27 cellular contexts compared by ENCODE assay signal in genomic region chr2:232492963-232493700, GRCh38. TPM values are rescaled to one million over a fixed set of nuclear protein-coding genes. Genes with fewer than 3 reads are reported as not detected.
DNase-seq lines count a peak whose midpoint lies in the region; ATAC-seq, FAIRE-seq and TF ChIP-seq lines count a peak whose summit lies in the region.
"Had no signal": no experiment of that assay in that cellular context is flagged by ENCODE, and none has a peak within 500 bp of the region (broad histone marks: within the 10 kb centered on the region; RNA-seq: fewer than 3 reads in every experiment).

No MANE protein-coding gene starts in this region.

- no peak for FAIRE-seq in H1 (lab: Jason Lieb, UNC)
- FAIRE-seq: A549, GM12878, RCC 7860 had no signal

- CTCF ChIA-PET in H1 (lab: Charles Lee; ENCODE audit: partially characterized antibody), result interaction anchor here (0.8 to 2.3 kb wide), 11 partner anchors 8 to 125 kb away, joined by 3 to 7 read pairs (median 3); no protein-coding TSS in a partner anchor
- CTCF ChIA-PET in A673 (lab: Charles Lee), result interaction anchor here (0.6 kb wide), 1 partner anchor 1320 kb away, joined by 3 read pairs; no protein-coding TSS in a partner anchor

- no peak overlapping the region for H3K4ac ChIP-seq in H1 (replicated peaks; ENCODE audit: insufficient read length, low read depth, low read length)
- H3K4ac ChIP-seq in neuronal stem cell (ENCODE audit: low read length), result no peak overlapping the region

- no peak overlapping the region; the same call in 1 of the 2 replicates for H4K8ac ChIP-seq in H1 (ENCODE audit: extremely low read depth, insufficient read depth, low read length)
- no peak overlapping the region for H4K8ac ChIP-seq in neuronal stem cell (ENCODE audit: low read depth, low read length)

- H3K4me1 ChIP-seq in right atrium auricular region (no peaks in the 10 kb centered on the region), H1 (replicated peaks in 1 of 4; ENCODE audit: control insufficient read depth in 3 of 4, insufficient read depth in 4 of 4, low read length in 3 of 4) (peaks cover 0 to 31% (median 16%) of the 10 kb centered on the region in 4 experiments; a peak in 6 of 7 replicates), neuronal stem cell (ENCODE audit: control insufficient read depth in 2 of 2, insufficient read depth in 1 of 2, low read depth in 1 of 2, low read length in 2 of 2) (peaks cover 9 to 27% of the 10 kb centered on the region in 2 donors), suprapubic skin (no peaks in the 10 kb centered on the region), A673 (ENCODE audit: insufficient read depth, low read length, poor library complexity, severe bottlenecking) (no peaks in the 10 kb centered on the region)
- H3K4me1 ChIP-seq: A549, Caco-2, SJSA1 had no signal

- H4K91ac ChIP-seq in H1 (replicated peaks; ENCODE audit: insufficient read length, low read length), result no peak overlapping the region
- H4K91ac ChIP-seq in neuronal stem cell (ENCODE audit: low read depth, low read length, poor library complexity), result no peak overlapping the region

- no peak overlapping the region for H3K18ac ChIP-seq in H1 (ENCODE audit: extremely low read depth, low read length)
- H3K18ac ChIP-seq in neuronal stem cell (ENCODE audit: low read length), result peak overlapping the region; percentile 61

- BruUV-seq in A673 (replicated peaks; lab: Mats Ljungman, UMichigan), result no TSS peak

- no peak overlapping the region for H2BK20ac ChIP-seq in H1 (ENCODE audit: low read length)

- TF ChIP-seq EP300 in H1 (IDR thresholded peaks at IDR 0.05; ENCODE audit: borderline replicate concordance in 1 of 2, low read depth in 2 of 2, low read length in 2 of 2) (no peak), suprapubic skin (IDR thresholded peaks at IDR 0.05) (no peak)

- H3K9me3 ChIP-seq in right atrium auricular region (no peaks in the 10 kb centered on the region), H1 (ENCODE audit: insufficient read depth in 2 of 2, low read depth in 1 of 2, low read length in 1 of 2) (no peaks in the 10 kb centered on the region), neuronal stem cell (replicated peaks in 1 of 2; ENCODE audit: control insufficient read depth in 2 of 2, insufficient read depth in 1 of 2, low read depth in 1 of 2, low read length in 2 of 2) (no peaks in the 10 kb centered on the region), suprapubic skin (no peaks in the 10 kb centered on the region), A673 (ENCODE audit: low read depth, low read length, poor library complexity, severe bottlenecking) (no peaks in the 10 kb centered on the region)
- H3K9me3 ChIP-seq: A549, Caco-2, MG63, SJSA1 had no signal

- H4K5ac ChIP-seq in H1 (ENCODE audit: insufficient read length, low read depth, low read length), result no peak overlapping the region

- WGBS in H1 (ENCODE audit: extremely low coverage in 1 of 2, insufficient coverage in 1 of 2, insufficient read length in 1 of 2, insufficient replicate concordance in 2 of 2, low coverage in 1 of 2, low lambda C conversion rate in 2 of 2, missing lambda C conversion rate in 1 of 2), 2 experiments, result 87% methylated on average over 23 of the region's 24 CpGs; no CpG with 5 or more reads in 1 of the 2 experiments
- no CpG with 5 or more reads among the region's 24 CpGs for WGBS in neuronal stem cell (ENCODE audit: extremely low coverage in 2 of 2, insufficient read length in 2 of 2, insufficient replicate concordance in 1 of 2), 2 donors
- WGBS in suprapubic skin, result 95% methylated on average over 13 of the region's 24 CpGs

- H2BK15ac ChIP-seq in H1 (ENCODE audit: low read length), result peak overlapping the region; percentile 55; the same call in 1 of the 2 replicates
- peak overlapping the region; percentile 2 for H2BK15ac ChIP-seq in neuronal stem cell (ENCODE audit: low read length)

- H3K27ac ChIP-seq in right atrium auricular region, result no peak overlapping the region
- no peak overlapping the region for H3K27ac ChIP-seq in H1 (ENCODE audit: low read depth, low read length)
- H3K27ac ChIP-seq in neuronal stem cell (replicated peaks; ENCODE audit: low read length), result no peak overlapping the region
- no peak overlapping the region for H3K27ac ChIP-seq in suprapubic skin
- no peak overlapping the region for H3K27ac ChIP-seq in A673 (ENCODE audit: low read depth, low read length, poor library complexity, severe bottlenecking)
- H3K27ac ChIP-seq: A549, C4-2B, SJSA1 had no signal

- intact Hi-C loops in left cardiac atrium (cut with DNase I) (no loop called here), A673 (cut with micrococcal nuclease; ENCODE audit: unreplicated experiment) (no loop called here)

- TF ChIP-seq CTCF in right atrium auricular region (IDR thresholded peaks at IDR 0.05) (no peak), H1 (IDR thresholded peaks at IDR 0.05; ENCODE audit: control extremely low read depth in 1 of 3, insufficient read depth in 1 of 3, low read depth in 1 of 3, low read length in 3 of 3) (no peak), suprapubic skin (IDR thresholded peaks at IDR 0.05) (no peak), A673 (conservative IDR thresholded peaks at IDR 0.05; ENCODE audit: low read depth, low read length) (no peak)

- no peak for TF ChIP-seq POLR2A in H1 (IDR thresholded peaks at IDR 0.05; ENCODE audit: control extremely low read depth in 1 of 2, low read depth in 2 of 2, low read length in 2 of 2)
- no peak for TF ChIP-seq POLR2A in suprapubic skin (IDR thresholded peaks at IDR 0.05)

- H4K20me1 ChIP-seq in H1 (replicated peaks in 1 of 2; ENCODE audit: control insufficient read depth in 1 of 2, insufficient read depth in 2 of 2, low read length in 2 of 2), result peaks cover 0 to 1% of the 10 kb centered on the region in 2 experiments

- H3K79me2 ChIP-seq in H1 (ENCODE audit: control insufficient read depth in 1 of 2, insufficient read depth in 2 of 2, low read length in 2 of 2), result no peaks in the 10 kb centered on the region

- H3K4me2 ChIP-seq in H1 (ENCODE audit: insufficient read depth in 1 of 2, low read depth in 2 of 2, low read length in 2 of 2) (no peak overlapping the region), neuronal stem cell (ENCODE audit: insufficient read depth, low read length, poor library complexity, severe bottlenecking) (no peak overlapping the region)
- H3K4me2 ChIP-seq: A549, GM23338 had no signal

- POLR2A ChIA-PET in H1 (lab: Charles Lee; ENCODE audit: partially characterized antibody), result no interaction called here
- POLR2A ChIA-PET in A673 (lab: Charles Lee; ENCODE audit: low non-redundant PET), result no interaction called here

- no peak overlapping the region for H2BK12ac ChIP-seq in H1 (ENCODE audit: low read depth, low read length)
- peak overlapping the region; percentile 43 for H2BK12ac ChIP-seq in neuronal stem cell (ENCODE audit: low read length)

- H3K23ac ChIP-seq in H1 (ENCODE audit: insufficient read length), result no peak overlapping the region
- no peak overlapping the region for H3K23ac ChIP-seq in neuronal stem cell (ENCODE audit: low read depth, low read length, poor library complexity)

- H2AFZ ChIP-seq in H1 (ENCODE audit: low read length) (no peak overlapping the region), neuronal stem cell (ENCODE audit: low read length) (no peak overlapping the region)
- H2AFZ ChIP-seq: GM23338 had no signal

- H3K27me3 ChIP-seq in right atrium auricular region (no peaks in the 10 kb centered on the region), H1 (replicated peaks in 1 of 4; ENCODE audit: control insufficient read depth in 3 of 4, extremely low read depth in 1 of 4, insufficient read depth in 3 of 4, low read length in 3 of 4) (peaks cover 0 to 13% (median 9%) of the 10 kb centered on the region in 4 experiments; a peak in 5 of 7 replicates), neuronal stem cell (ENCODE audit: control insufficient read depth in 3 of 3, insufficient read depth in 3 of 3, low read depth in 1 of 3, low read length in 3 of 3) (peaks cover 0 to 86% (median 3%) of the 10 kb centered on the region in 3 experiments), suprapubic skin (peaks cover 32% of the 10 kb centered on the region), A673 (replicated peaks; ENCODE audit: insufficient read depth, low read depth, low read length, poor library complexity) (peaks cover 10% of the 10 kb centered on the region)
- H3K27me3 ChIP-seq: MG63 had no signal

- H3K14ac ChIP-seq in H1 (ENCODE audit: insufficient read length) (no peak overlapping the region), neuronal stem cell (ENCODE audit: low read length) (peak overlapping the region; percentile 86)

- no peak for ATAC-seq in left cardiac atrium
- ATAC-seq in HG03439 (IDR thresholded peaks at IDR 0.05; ENCODE audit: unreplicated experiment), result no peak
- ATAC-seq: A549; CD8-positive, alpha-beta T cell; GM12878; GM23338 had no signal

- H3K4me3 ChIP-seq in right atrium auricular region (no peak overlapping the region), H1 (ENCODE audit: extremely low read depth in 1 of 4, insufficient read depth in 2 of 4, low read depth in 3 of 4, low read length in 4 of 4) (no peak overlapping the region), neuronal stem cell (ENCODE audit: low read length in 2 of 2) (no peak overlapping the region), suprapubic skin (no peak overlapping the region), A673 (ENCODE audit: low read depth, low read length, poor library complexity, severe bottlenecking) (no peak overlapping the region)
- H3K4me3 ChIP-seq: A549, GM12878, GM23338, MG63, SJSA1 had no signal

- H3K56ac ChIP-seq in H1 (replicated peaks; ENCODE audit: insufficient read length, low read depth, low read length), result no peak overlapping the region

- H3K23me2 ChIP-seq in H1 (ENCODE audit: low read depth, low read length), result 0 out of 2 replicates have a peak, but pooled peaks cover 1% of the 10 kb centered on the region

- H2BK5ac ChIP-seq in H1 (ENCODE audit: low read depth, low read length) (peak overlapping the region; percentile 60; the same call in 1 of the 2 replicates), neuronal stem cell (ENCODE audit: low read length) (peak overlapping the region; percentile 15)

- H2BK120ac ChIP-seq in H1 (replicated peaks; ENCODE audit: low read depth, low read length) (no peak overlapping the region), neuronal stem cell (ENCODE audit: low read depth, low read length) (no peak overlapping the region)

- H3K9ac ChIP-seq in H1 (replicated peaks in 1 of 4; ENCODE audit: extremely low read depth in 1 of 4, low read depth in 3 of 4, low read length in 3 of 4) (no peak overlapping the region), neuronal stem cell (ENCODE audit: low read depth, low read length, poor library complexity) (no peak overlapping the region)

- DNase-seq in left cardiac atrium (peak; percentile 3), right atrium auricular region (ENCODE audit: low spot score) (no peak), H1 (ENCODE audit: low read depth in 1 of 2, low spot score in 2 of 2) (no peak), neuronal stem cell (ENCODE audit: low spot score) (no peak), suprapubic skin (ENCODE audit: low spot score in 2 of 2) (no peak), A673 (ENCODE audit: low spot score) (no peak)
- DNase-seq: Caco-2; CD8-positive, alpha-beta T cell; DMS 273 treated with DMSO at 0.1 percent for 48 hours; EL; GDM1; HCEC 1CT; KG1; MG63; NCI-H1105 treated with DMSO at 0.1 percent for 48 hours; NCI-H146; NCI-H1930; NCI-H2107; NCI-H524 treated with DMSO at 0.1 percent for 48 hours; NCI-H774 had no signal

- H2AK5ac ChIP-seq in H1 (ENCODE audit: low read depth, low read length), result no peak overlapping the region
- peak overlapping the region; percentile 59 for H2AK5ac ChIP-seq in neuronal stem cell (ENCODE audit: low read depth, low read length)

- H3K79me1 ChIP-seq in H1 (ENCODE audit: low read depth, low read length) (no peaks in the 10 kb centered on the region), neuronal stem cell (ENCODE audit: low read depth, low read length) (no peaks in the 10 kb centered on the region)

- H3K36me3 ChIP-seq in right atrium auricular region (no peaks in the 10 kb centered on the region), H1 (ENCODE audit: control insufficient read depth in 2 of 4, insufficient read depth in 4 of 4, low read length in 3 of 4) (no peaks in the 10 kb centered on the region), neuronal stem cell (replicated peaks in 1 of 2; ENCODE audit: control insufficient read depth in 2 of 2, insufficient read depth in 2 of 2, low read length in 2 of 2) (no peaks in the 10 kb centered on the region), suprapubic skin (no peaks in the 10 kb centered on the region), A673 (ENCODE audit: insufficient read depth, low read length, poor library complexity, severe bottlenecking) (no peaks in the 10 kb centered on the region)
- H3K36me3 ChIP-seq: MG63, SJSA1 had no signal

- TF ChIP-seq RAD21 in H1 (IDR thresholded peaks at IDR 0.05 in 1 of 2, conservative IDR thresholded peaks at IDR 0.05 in 1 of 2; ENCODE audit: low read depth in 2 of 2, low read length in 2 of 2), result no peak

RNA-seq across cellular contexts. Expression of gene ECEL1, which starts 5.5 kb away (rescaled TPM):
- total RNA-seq in left cardiac atrium, result under 1 TPM; 0.26 to 0.47 TPM
- total RNA-seq in right atrium auricular region, result not detected
- 6.5 and 7.7 TPM in 2 replicates for total RNA-seq in H1 (2021; fragmentation: NEBNext Ultra II Directional; extraction: Animal tissue kit (Norgen Biotek cat#: 25700))
- polyA plus RNA-seq in H1 (2011; rRNA removed), result 20.2 and 27.9 TPM in 2 replicates
- 18.1 TPM for polyA plus RNA-seq in H1 (2011; cell fraction: cytosol; rRNA removed)
- polyA plus RNA-seq in H1 (2011; cell fraction: nucleus; rRNA removed), result 86.7 TPM
- 5.2 to 12.4 TPM (median 10.2 TPM) in 4 replicates for polyA plus RNA-seq in H1 (2012, experiment 1 of 2)
- 9.9 TPM for polyA plus RNA-seq in H1 (2012, experiment 2 of 2)
- 8.7 TPM for polyA plus RNA-seq in H1 (2013, experiment 1 of 2)
- polyA plus RNA-seq in H1 (2013, experiment 2 of 2), result 7.6 TPM
- 7.0 and 9.2 TPM in 2 replicates for polyA minus RNA-seq in H1 (2011; rRNA and poly(A)+ RNA removed)
- polyA minus RNA-seq in H1 (2011; cell fraction: cytosol; rRNA and poly(A)+ RNA removed), result 7.3 TPM
- 11.7 TPM for polyA minus RNA-seq in H1 (2011; cell fraction: nucleus; rRNA and poly(A)+ RNA removed)
- polyA plus RNA-seq in neuronal stem cell (2013, experiment 1 of 2), result 8.2 TPM
- 7.9 TPM for polyA plus RNA-seq in neuronal stem cell (2013, experiment 2 of 2)
- under 1 TPM in 2 of 4 donors, not detected in 2; 0.68 to 0.83 TPM for total RNA-seq in suprapubic skin
- 0.19 and 0.52 TPM in 2 replicates for total RNA-seq in A673 (2021)
- total RNA-seq: CD8-positive, alpha-beta T cell; GM12878; SJSA1 had no signal
- polyA plus RNA-seq: GM12878 had no signal

RNA-seq across cellular contexts. Expression of gene PRSS56, which starts 27.1 kb away (rescaled TPM):
- total RNA-seq in left cardiac atrium (under 1 TPM in 1 of 2 donors, not detected in 1; 0.16 TPM), right atrium auricular region (under 1 TPM in 1 of 2 donors, not detected in 1; 0.20 TPM), suprapubic skin (not detected), A673 (2021) (not detected in 2 replicates)
- total RNA-seq in H1 (2021; fragmentation: NEBNext Ultra II Directional; extraction: Animal tissue kit (Norgen Biotek cat#: 25700)), result not detected in 2 replicates
- 0.03 and 0.11 TPM in 2 replicates for polyA plus RNA-seq in H1 (2011; rRNA removed)
- polyA plus RNA-seq in H1 (2011; cell fraction: cytosol; rRNA removed), result 0.09 TPM
- 0.14 TPM for polyA plus RNA-seq in H1 (2011; cell fraction: nucleus; rRNA removed)
- 0.17 TPM in 1 of 4 replicates, not detected in the others for polyA plus RNA-seq in H1 (2012, experiment 1 of 2)
- not detected for polyA plus RNA-seq in H1 (2012, experiment 2 of 2)
- not detected for polyA plus RNA-seq in H1 (2013, experiment 1 of 2)
- not detected for polyA plus RNA-seq in H1 (2013, experiment 2 of 2)
- polyA minus RNA-seq in H1 (2011; rRNA and poly(A)+ RNA removed), result not detected in 2 replicates
- polyA minus RNA-seq in H1 (2011; cell fraction: cytosol; rRNA and poly(A)+ RNA removed), result not detected
- polyA minus RNA-seq in H1 (2011; cell fraction: nucleus; rRNA and poly(A)+ RNA removed), result not detected
- not detected for polyA plus RNA-seq in neuronal stem cell (2013, experiment 1 of 2)
- polyA plus RNA-seq in neuronal stem cell (2013, experiment 2 of 2), result not detected
- total RNA-seq: Caco-2; CD8-positive, alpha-beta T cell; GM12878; SJSA1 had no signal
- polyA plus RNA-seq: A549, GM12878 had no signal

RNA-seq across cellular contexts. Expression of gene CHRND, which starts 32.8 kb away (rescaled TPM):
- under 1 TPM in 1 of 2 donors, not detected in 1; 0.35 TPM for total RNA-seq in left cardiac atrium
- under 1 TPM in 1 of 2 donors, not detected in 1; 0.19 TPM for total RNA-seq in right atrium auricular region
- not detected in 2 replicates for total RNA-seq in H1 (2021; fragmentation: NEBNext Ultra II Directional; extraction: Animal tissue kit (Norgen Biotek cat#: 25700))
- polyA plus RNA-seq in H1 (2011; rRNA removed), result 0.11 and 0.24 TPM in 2 replicates
- polyA plus RNA-seq in H1 (2011; cell fraction: cytosol; rRNA removed), result 0.21 TPM
- polyA plus RNA-seq in H1 (2011; cell fraction: nucleus; rRNA removed), result 0.40 TPM
- polyA plus RNA-seq in H1 (2012, experiment 1 of 2), result 0.09 to 0.27 TPM (median 0.13 TPM) in 3 of 4 replicates, not detected in the other
- 0.35 TPM for polyA plus RNA-seq in H1 (2012, experiment 2 of 2)
- 0.12 TPM for polyA plus RNA-seq in H1 (2013, experiment 1 of 2)
- 0.11 TPM for polyA plus RNA-seq in H1 (2013, experiment 2 of 2)
- polyA minus RNA-seq in H1 (2011; rRNA and poly(A)+ RNA removed), result 0.06 TPM in 1 of 2 replicates, not detected in the other
- polyA minus RNA-seq in H1 (2011; cell fraction: cytosol; rRNA and poly(A)+ RNA removed), result not detected
- not detected for polyA minus RNA-seq in H1 (2011; cell fraction: nucleus; rRNA and poly(A)+ RNA removed)
- polyA plus RNA-seq in neuronal stem cell (2013, experiment 1 of 2), result 0.18 TPM
- 0.14 TPM for polyA plus RNA-seq in neuronal stem cell (2013, experiment 2 of 2)
- not detected for total RNA-seq in suprapubic skin
- not detected in 2 replicates for total RNA-seq in A673 (2021)
- total RNA-seq: Caco-2; CD8-positive, alpha-beta T cell; GM12878; SJSA1 had no signal
- polyA plus RNA-seq: A549, GM12878 had no signal

RNA-seq across cellular contexts. Expression of gene ALPI, which starts 37.2 kb away (rescaled TPM):
- total RNA-seq in left cardiac atrium (not detected), right atrium auricular region (not detected), suprapubic skin (not detected), A673 (2021) (not detected in 2 replicates)
- not detected in 2 replicates for total RNA-seq in H1 (2021; fragmentation: NEBNext Ultra II Directional; extraction: Animal tissue kit (Norgen Biotek cat#: 25700))
- polyA plus RNA-seq in H1 (2011; rRNA removed), result not detected in 2 replicates
- not detected for polyA plus RNA-seq in H1 (2011; cell fraction: cytosol; rRNA removed)
- polyA plus RNA-seq in H1 (2011; cell fraction: nucleus; rRNA removed), result not detected
- not detected in 4 replicates for polyA plus RNA-seq in H1 (2012, experiment 1 of 2)
- not detected for polyA plus RNA-seq in H1 (2012, experiment 2 of 2)
- not detected for polyA plus RNA-seq in H1 (2013, experiment 1 of 2)
- polyA plus RNA-seq in H1 (2013, experiment 2 of 2), result not detected
- not detected in 2 replicates for polyA minus RNA-seq in H1 (2011; rRNA and poly(A)+ RNA removed)
- not detected for polyA minus RNA-seq in H1 (2011; cell fraction: cytosol; rRNA and poly(A)+ RNA removed)
- not detected for polyA minus RNA-seq in H1 (2011; cell fraction: nucleus; rRNA and poly(A)+ RNA removed)
- polyA plus RNA-seq in neuronal stem cell (2013, experiment 1 of 2), result not detected
- not detected for polyA plus RNA-seq in neuronal stem cell (2013, experiment 2 of 2)
- total RNA-seq: CD8-positive, alpha-beta T cell; GM12878; GM23338; SJSA1 had no signal
- polyA plus RNA-seq: GM12878, GM23338 had no signal

RNA-seq across cellular contexts. Expression of gene CHRNG, which starts 46.4 kb away (rescaled TPM):
- total RNA-seq in left cardiac atrium (not detected), right atrium auricular region (not detected), suprapubic skin (not detected), A673 (2021) (not detected in 2 replicates)
- total RNA-seq in H1 (2021; fragmentation: NEBNext Ultra II Directional; extraction: Animal tissue kit (Norgen Biotek cat#: 25700)), result not detected in 2 replicates
- polyA plus RNA-seq in H1 (2011; rRNA removed), result 0.05 TPM in 2 replicates
- polyA plus RNA-seq in H1 (2011; cell fraction: cytosol; rRNA removed), result 0.08 TPM
- polyA plus RNA-seq in H1 (2011; cell fraction: nucleus; rRNA removed), result 0.14 TPM
- 0.09 to 0.12 TPM in 2 of 4 replicates, not detected in the others for polyA plus RNA-seq in H1 (2012, experiment 1 of 2)
- polyA plus RNA-seq in H1 (2012, experiment 2 of 2), result not detected
- polyA plus RNA-seq in H1 (2013, experiment 1 of 2), result 0.02 TPM
- not detected for polyA plus RNA-seq in H1 (2013, experiment 2 of 2)
- polyA minus RNA-seq in H1 (2011; rRNA and poly(A)+ RNA removed), result not detected in 2 replicates
- polyA minus RNA-seq in H1 (2011; cell fraction: cytosol; rRNA and poly(A)+ RNA removed), result not detected
- polyA minus RNA-seq in H1 (2011; cell fraction: nucleus; rRNA and poly(A)+ RNA removed), result not detected
- polyA plus RNA-seq in neuronal stem cell (2013, experiment 1 of 2), result not detected
- not detected for polyA plus RNA-seq in neuronal stem cell (2013, experiment 2 of 2)
- total RNA-seq: Caco-2; CD8-positive, alpha-beta T cell; GM12878; GM23338; SJSA1 had no signal
- polyA plus RNA-seq: A549, GM23338 had no signal
